In genomic region chr7:53600296-53600695, GRCh38 we compare ENCODE assay signal across 27 cellular contexts.
"Had no signal": no experiment of that assay in that cellular context is flagged by ENCODE, and none has a peak within 500 bp of the region (broad histone marks: within the 10 kb centered on the region; RNA-seq: fewer than 3 reads in every experiment).

No MANE protein-coding gene starts in this region.

- DNase-seq: dorsolateral prefrontal cortex; effector CD4-positive, alpha-beta T cell; foreskin fibroblast; gastrocnemius medialis; head of caudate nucleus; kidney; left cardiac atrium; left lung; mesendoderm; midbrain; naive thymus-derived CD4-positive, alpha-beta T cell; nucleus accumbens; spleen; stimulated activated CD4-positive, alpha-beta T cell treated with anti-CD3 and anti-CD28 coated beads, Interleukin-4, amount 100 ng/mL, for 4 hours; stimulated activated naive CD8-positive, alpha-beta T cell treated with anti-CD3 and anti-CD28 coated beads, Interleukin-15, Interleukin-2, amounts not matched to agents 100 U/mL and 50 U/mL, for 24 hours; substantia nigra; testis; tibial artery had no signal

- H3K9me3 Mint-ChIP-seq: nephron, type B pancreatic cell had no signal

- ATAC-seq: esophagus mucosa; gastrocnemius medialis; left cardiac atrium; left lung; naive thymus-derived CD4-positive, alpha-beta T cell; stimulated activated memory B cell treated with anti-CD40 and anti-IgM and Interleukin-4, amounts not matched to agents 10 μg/mL and 1 μg/mL and 100 μg/mL, for 72 hours; stimulated activated naive CD8-positive, alpha-beta T cell treated with anti-CD3 and anti-CD28 coated beads, Interleukin-15, Interleukin-2, amounts not matched to agents 100 U/mL and 50 U/mL, for 24 hours had no signal

- H3K27me3 Mint-ChIP-seq: naive thymus-derived CD4-positive, alpha-beta T cell; stimulated activated memory B cell treated with anti-CD40 and anti-IgM and Interleukin-4, amounts not matched to agents 10 μg/mL and 1 μg/mL and 100 μg/mL, for 72 hours; type B pancreatic cell had no signal

- H3K27ac Mint-ChIP-seq: naive thymus-derived CD4-positive, alpha-beta T cell; nephron; stimulated activated memory B cell treated with anti-CD40 and anti-IgM and Interleukin-4, amounts not matched to agents 10 μg/mL and 1 μg/mL and 100 μg/mL, for 72 hours; type B pancreatic cell had no signal

- H3K36me3 Mint-ChIP-seq: naive thymus-derived CD4-positive, alpha-beta T cell; stimulated activated memory B cell treated with anti-CD40 and anti-IgM and Interleukin-4, amounts not matched to agents 10 μg/mL and 1 μg/mL and 100 μg/mL, for 72 hours; type B pancreatic cell had no signal

- H3K4me3 Mint-ChIP-seq: naive thymus-derived CD4-positive, alpha-beta T cell; nephron; stimulated activated memory B cell treated with anti-CD40 and anti-IgM and Interleukin-4, amounts not matched to agents 10 μg/mL and 1 μg/mL and 100 μg/mL, for 72 hours; type B pancreatic cell had no signal

- H3K27ac ChIP-seq: dorsolateral prefrontal cortex, epithelial cell of prostate, gastrocnemius medialis, left lung, prostate gland, right atrium auricular region, skin epidermis, spleen, testis, tibial artery had no signal

- H3K9me3 ChIP-seq: gastrocnemius medialis, prostate gland, right atrium auricular region, testis, tibial artery had no signal

- H3K36me3 ChIP-seq: gastrocnemius medialis, left lung, prostate gland, right atrium auricular region, spleen, tibial artery had no signal

- H3K4me1 ChIP-seq: gastrocnemius medialis, left lung, prostate gland, right atrium auricular region, testis had no signal

- H3K27me3 ChIP-seq: dorsolateral prefrontal cortex, gastrocnemius medialis, left lung, right atrium auricular region, spleen, testis, tibial artery had no signal

- FAIRE-seq: colon, kidney had no signal

- H3K4me1 Mint-ChIP-seq: naive thymus-derived CD4-positive, alpha-beta T cell; nephron; stimulated activated memory B cell treated with anti-CD40 and anti-IgM and Interleukin-4, amounts not matched to agents 10 μg/mL and 1 μg/mL and 100 μg/mL, for 72 hours had no signal

- H3K4me3 ChIP-seq: dorsolateral prefrontal cortex, gastrocnemius medialis, left lung, prostate gland, right atrium auricular region, skin epidermis, spleen, testis, tibial artery had no signal
